In the genomic region with DNA sequence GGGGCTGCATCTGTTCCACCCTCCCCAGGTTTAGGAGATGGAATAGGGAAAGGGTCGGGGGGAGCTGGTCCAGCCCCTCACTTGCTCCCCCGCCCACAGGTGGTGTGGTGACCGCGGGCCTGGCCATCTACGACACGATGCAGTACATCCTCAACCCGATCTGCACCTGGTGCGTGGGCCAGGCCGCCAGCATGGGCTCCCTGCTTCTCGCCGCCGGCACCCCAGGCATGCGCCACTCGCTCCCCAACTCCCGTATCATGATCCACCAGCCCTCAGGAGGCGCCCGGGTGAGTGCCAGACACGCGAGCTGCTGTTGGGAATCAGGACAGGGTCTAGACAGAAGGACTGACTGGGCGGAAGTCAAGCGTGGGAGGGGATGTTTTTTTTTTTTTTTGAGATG, we compare ENCODE assay signal across 24 cellular contexts. TPM values are rescaled to one million over a fixed set of nuclear protein-coding genes. Genes with fewer than 3 reads are reported as not detected.
A peak's percentile ranks its signal among the peaks of the same experiment; 100 is the strongest.
DNase-seq lines count a peak whose midpoint lies in the region; ATAC-seq, FAIRE-seq and TF ChIP-seq lines count a peak whose summit lies in the region.
"Had no signal": no experiment of that assay in that cellular context is flagged by ENCODE, and none has a peak within 500 bp of the region (broad histone marks: within the 10 kb centered on the region; RNA-seq: fewer than 3 reads in every experiment).

No MANE protein-coding gene starts in this region.

- no peaks in the 10 kb centered on the region for H3K27me3 Mint-ChIP-seq in activated CD4-positive, alpha-beta T cell treated with anti-CD3 and anti-CD28 coated beads for 36 hours
- no peaks in the 10 kb centered on the region for H3K27me3 Mint-ChIP-seq in central memory CD8-positive, alpha-beta T cell
- no peaks in the 10 kb centered on the region for H3K27me3 Mint-ChIP-seq in stimulated activated naive B cell treated with anti-CD40 and anti-IgM and Interleukin-4, amounts not matched to agents 10 μg/mL and 1 μg/mL and 100 μg/mL, for 72 hours

- H3K4me1 ChIP-seq in HepG2 (ENCODE audit: insufficient read depth, low read length) (peaks cover 16% of the 10 kb centered on the region), right lobe of liver (peaks cover 0 to 8% (median 3%) of the 10 kb centered on the region in 4 donors)

- intact Hi-C loops in activated CD4-positive, alpha-beta T cell treated with anti-CD3 and anti-CD28 coated beads for 36 hours (cut with DNase I, micrococcal nuclease), result loop anchor here in 1 of 2 experiments (5.0 to 10.0 kb wide), 2 partner anchors 498 to 1170 kb away; a partner anchor contains a TSS
- intact Hi-C loops in HepG2 (cut with micrococcal nuclease; ENCODE audit: unreplicated experiment) (no loop called here), right lobe of liver (cut with DNase I) (no loop called here)

- BruUV-seq in HepG2 (replicated peaks; lab: Mats Ljungman, UMichigan), result no TSS peak

- H3K4me3 Mint-ChIP-seq in activated CD4-positive, alpha-beta T cell treated with anti-CD3 and anti-CD28 coated beads for 36 hours, result no peak overlapping the region
- H3K4me3 Mint-ChIP-seq in central memory CD8-positive, alpha-beta T cell, result peak overlapping the region; percentile 59
- no peak overlapping the region for H3K4me3 Mint-ChIP-seq in stimulated activated naive B cell treated with anti-CD40 and anti-IgM and Interleukin-4, amounts not matched to agents 10 μg/mL and 1 μg/mL and 100 μg/mL, for 72 hours

- in situ Hi-C loops in HepG2 (cut with HindIII; ENCODE audit: extremely low pct_ligation_motif_present, low pct_unique_long_range_greater_than_20kb), result no loop called here

- no peak overlapping the region for H3K9ac ChIP-seq in HepG2 (ENCODE audit: insufficient read depth, low read depth, low read length)
- H3K9ac ChIP-seq: BLaER1 had no signal

- no peaks in the 10 kb centered on the region for H3K9me3 ChIP-seq in HepG2 (ENCODE audit: low read length)
- no peaks in the 10 kb centered on the region for H3K9me3 ChIP-seq in right lobe of liver
- H3K9me3 ChIP-seq: BLaER1 had no signal

- H4K20me1 ChIP-seq in HepG2 (ENCODE audit: insufficient read depth, low read length), result no peaks in the 10 kb centered on the region

- no peak overlapping the region for H3K4me2 ChIP-seq in HepG2 (ENCODE audit: low read depth, low read length)
- H3K4me2 ChIP-seq: BLaER1 had no signal

- no peak for DNase-seq in activated CD4-positive, alpha-beta T cell treated with anti-CD3 and anti-CD28 coated beads for 36 hours
- DNase-seq in activated CD4-positive, alpha-beta T cell treated with anti-CD3 and anti-CD28 coated beads, Interleukin-2, amount 50 U/mL, for 48 hours, result no peak
- DNase-seq in HepG2 (ENCODE audit: low spot score) (no peak), right lobe of liver (no peak)
- no peak for DNase-seq in central memory CD8-positive, alpha-beta T cell (ENCODE audit: low spot score in 2 of 2)
- no peak for DNase-seq in stimulated activated naive B cell treated with anti-CD40 and anti-IgM and Interleukin-4, amounts not matched to agents 10 μg/mL and 1 μg/mL and 100 μg/mL, for 72 hours
- DNase-seq: DMS 273 treated with DMSO at 0.1 percent for 48 hours, GF-D8, GOT3, NCI-H1048, NCI-H146, NCI-H2081, NCI-H510A, NCI-H774, PC-3 had no signal

- TF ChIP-seq EP300 in HepG2 (IDR thresholded peaks at IDR 0.05; ENCODE audit: low read depth in 2 of 2, low read length in 2 of 2), result no peak
- TF ChIP-seq EP300 in HepG2 (CRISPR knock-in tag; IDR thresholded peaks at IDR 0.05; ENCODE audit: borderline replicate concordance), result no peak

- 99% methylated on average over 20 of the region's 21 CpGs for WGBS in HepG2 (ENCODE audit: low lambda C conversion rate)
- WGBS in right lobe of liver (ENCODE audit: insufficient coverage, low coverage, low lambda C conversion rate, missing lambda C conversion rate), result 94% methylated on average over 9 of the region's 21 CpGs

- peaks cover 50% of the 10 kb centered on the region for H3K36me3 Mint-ChIP-seq in activated CD4-positive, alpha-beta T cell treated with anti-CD3 and anti-CD28 coated beads for 36 hours (ENCODE audit: low read depth)
- H3K36me3 Mint-ChIP-seq in central memory CD8-positive, alpha-beta T cell (ENCODE audit: insufficient read depth), result peaks cover 59% of the 10 kb centered on the region
- H3K36me3 Mint-ChIP-seq in stimulated activated naive B cell treated with anti-CD40 and anti-IgM and Interleukin-4, amounts not matched to agents 10 μg/mL and 1 μg/mL and 100 μg/mL, for 72 hours, result peaks cover 31 to 42% of the 10 kb centered on the region in 2 donors

- H3K4me1 Mint-ChIP-seq in activated CD4-positive, alpha-beta T cell treated with anti-CD3 and anti-CD28 coated beads for 36 hours, result peaks cover 16% of the 10 kb centered on the region
- H3K4me1 Mint-ChIP-seq in central memory CD8-positive, alpha-beta T cell, result peaks cover 12% of the 10 kb centered on the region
- peaks cover 14 to 19% of the 10 kb centered on the region in 2 donors for H3K4me1 Mint-ChIP-seq in stimulated activated naive B cell treated with anti-CD40 and anti-IgM and Interleukin-4, amounts not matched to agents 10 μg/mL and 1 μg/mL and 100 μg/mL, for 72 hours

- TF ChIP-seq RAD21 in HepG2 (CRISPR knock-in tag; IDR thresholded peaks at IDR 0.05), result no peak

- H3K36me3 ChIP-seq in HepG2 (replicated peaks in 1 of 2; ENCODE audit: control insufficient read depth in 1 of 2, insufficient read depth in 2 of 2, low read length in 2 of 2) (peaks cover 10 to 30% of the 10 kb centered on the region in 2 experiments; a peak in 4 of 5 replicates), right lobe of liver (peaks cover 0 to 37% (median 11%) of the 10 kb centered on the region in 4 donors)

- peaks cover 5% of the 10 kb centered on the region for H3K79me2 ChIP-seq in HepG2 (ENCODE audit: insufficient read depth, low read length)

- ATAC-seq in activated CD4-positive, alpha-beta T cell treated with anti-CD3 and anti-CD28 coated beads for 36 hours, result no peak
- ATAC-seq in HepG2 (no peak), right lobe of liver (no peak), HG02678 (IDR thresholded peaks at IDR 0.05; ENCODE audit: unreplicated experiment) (no peak), HG03342 (IDR thresholded peaks at IDR 0.05; ENCODE audit: unreplicated experiment) (no peak)
- no peak for ATAC-seq in central memory CD8-positive, alpha-beta T cell (replicated peaks; ENCODE audit: extremely low read depth, poor library complexity, severe bottlenecking)
- ATAC-seq in stimulated activated naive B cell treated with anti-CD40 and anti-IgM and Interleukin-4, amounts not matched to agents 10 μg/mL and 1 μg/mL and 100 μg/mL, for 72 hours (replicated peaks), result no peak
- ATAC-seq: PC-3 had no signal

- H3K27me3 ChIP-seq in HepG2 (ENCODE audit: control insufficient read depth in 1 of 2, insufficient read depth in 2 of 2, low read length in 2 of 2) (no peaks in the 10 kb centered on the region; a peak in 1 of 5 replicates), right lobe of liver (no peaks in the 10 kb centered on the region)
- H3K27me3 ChIP-seq: BLaER1 had no signal

- H3K4me3 ChIP-seq in HepG2 (replicated peaks in 1 of 3; ENCODE audit: insufficient read depth in 1 of 3, low read depth in 2 of 3, low read length in 3 of 3) (no peak overlapping the region), right lobe of liver (no peak overlapping the region)
- H3K4me3 ChIP-seq: BLaER1 had no signal

- FAIRE-seq in HepG2 (lab: Jason Lieb, UNC), result no peak
- FAIRE-seq: GM12891, GM18507 had no signal

- H2AFZ ChIP-seq in HepG2 (ENCODE audit: low read length), result no peak overlapping the region

- H3K27ac Mint-ChIP-seq in activated CD4-positive, alpha-beta T cell treated with anti-CD3 and anti-CD28 coated beads for 36 hours, result peak overlapping the region; percentile 47
- no peak overlapping the region for H3K27ac Mint-ChIP-seq in central memory CD8-positive, alpha-beta T cell (ENCODE audit: low read depth)
- peak overlapping the region; percentile 37 for H3K27ac Mint-ChIP-seq in stimulated activated naive B cell treated with anti-CD40 and anti-IgM and Interleukin-4, amounts not matched to agents 10 μg/mL and 1 μg/mL and 100 μg/mL, for 72 hours

- H3K9me3 Mint-ChIP-seq in activated CD4-positive, alpha-beta T cell treated with anti-CD3 and anti-CD28 coated beads for 36 hours (ENCODE audit: low read depth), result no peaks in the 10 kb centered on the region
- H3K9me3 Mint-ChIP-seq in central memory CD8-positive, alpha-beta T cell, result no peaks in the 10 kb centered on the region
- H3K9me3 Mint-ChIP-seq in stimulated activated naive B cell treated with anti-CD40 and anti-IgM and Interleukin-4, amounts not matched to agents 10 μg/mL and 1 μg/mL and 100 μg/mL, for 72 hours, result no peaks in the 10 kb centered on the region

- TF ChIP-seq POLR2A in HepG2 (IDR thresholded peaks at IDR 0.05; ENCODE audit: insufficient read depth in 1 of 2, low read depth in 2 of 2, low read length in 2 of 2) (no peak), right lobe of liver (IDR thresholded peaks at IDR 0.05) (no peak)

- no peak overlapping the region for H3K27ac ChIP-seq in HepG2 (ENCODE audit: extremely low read length, insufficient read depth, low read length)
- H3K27ac ChIP-seq in right lobe of liver, result no peak overlapping the region
- H3K27ac ChIP-seq: BLaER1, RWPE1 had no signal

- no peak for TF ChIP-seq CTCF in HepG2 (CRISPR knock-in tag; IDR thresholded peaks at IDR 0.05)
- TF ChIP-seq CTCF in right lobe of liver (IDR thresholded peaks at IDR 0.05), result no peak

- POLR2A ChIA-PET in activated CD4-positive, alpha-beta T cell treated with anti-CD3 and anti-CD28 coated beads for 36 hours (lab: Charles Lee), result interaction anchor here (0.7 kb wide), 2 partner anchors 14 to 107 kb away, joined by 3 to 5 read pairs; no protein-coding TSS in a partner anchor
- POLR2A ChIA-PET in HepG2 (lab: Yijun Ruan, JAX), result interaction anchor here (5.0 kb wide), 1 partner anchor 8 kb away, joined by 80 read pairs; a partner anchor contains a TSS

- CTCF ChIA-PET in activated CD4-positive, alpha-beta T cell treated with anti-CD3 and anti-CD28 coated beads for 36 hours (lab: Charles Lee), result interaction anchor here (0.5 kb wide), 1 partner anchor 24 kb away, joined by 3 read pairs; no protein-coding TSS in a partner anchor
- CTCF ChIA-PET in HepG2 (lab: Yijun Ruan, JAX; ENCODE audit: low intra/inter-chr PET ratio, low total read pairs), result no interaction called here

RNA-seq across cellular contexts. Expression of a gene that starts 3.0 kb away (rescaled TPM):
- total RNA-seq in activated CD4-positive, alpha-beta T cell treated with anti-CD3 and anti-CD28 coated beads for 36 hours, result 100 to 1,000 TPM; 197 to 245 TPM
- total RNA-seq in HepG2 (2016; rRNA removed; fragmentation: Illumina TruSeq; extraction: Trizol), result 45.3 and 46.6 TPM in 2 replicates
- 152 and 166 TPM in 2 replicates for total RNA-seq in HepG2 (2016; cell fraction: cytosol; rRNA removed; fragmentation: Illumina TruSeq; extraction: Trizol; ENCODE audit: low read depth)
- 32.9 and 56.9 TPM in 2 replicates for total RNA-seq in HepG2 (2016; cell fraction: insoluble cytoplasmic fraction; rRNA removed; fragmentation: Illumina TruSeq; extraction: Trizol)
- total RNA-seq in HepG2 (2016; cell fraction: membrane; rRNA removed; fragmentation: Illumina TruSeq; extraction: Trizol), result 107 and 109 TPM in 2 replicates
- total RNA-seq in HepG2 (2016; cell fraction: nucleus; rRNA removed; fragmentation: Illumina TruSeq; extraction: Trizol), result 20.2 and 28.2 TPM in 2 replicates
- 68.4 and 72.3 TPM in 2 replicates for polyA plus RNA-seq in HepG2 (2011; rRNA removed)
- 91.9 and 175 TPM in 2 replicates for polyA plus RNA-seq in HepG2 (2011; cell fraction: cytosol; rRNA removed)
- polyA plus RNA-seq in HepG2 (2011; cell fraction: nucleus; rRNA removed), result 80.6 and 81.0 TPM in 2 replicates
- 42.1 and 53.9 TPM in 2 replicates for polyA plus RNA-seq in HepG2 (2012)
- 192 and 215 TPM in 2 replicates for polyA plus RNA-seq in HepG2 (2016; cell fraction: cytosol; fragmentation: Illumina TruSeq; extraction: Trizol; ENCODE audit: low read depth)
- 50.0 and 71.7 TPM in 2 replicates for polyA plus RNA-seq in HepG2 (2016; cell fraction: insoluble cytoplasmic fraction; fragmentation: Illumina TruSeq; extraction: Trizol; ENCODE audit: low read depth)
- polyA plus RNA-seq in HepG2 (2016; cell fraction: membrane; fragmentation: Illumina TruSeq; extraction: Trizol; ENCODE audit: low read depth), result 128 TPM in 2 replicates
- 47.5 and 49.3 TPM in 2 replicates for polyA plus RNA-seq in HepG2 (2016; cell fraction: nucleus; fragmentation: Illumina TruSeq; extraction: Trizol; ENCODE audit: insufficient read depth, low read depth)
- polyA minus RNA-seq in HepG2 (2011; rRNA and poly(A)+ RNA removed; ENCODE audit: low replicate concordance), result 74.2 and 90.7 TPM in 2 replicates
- 19.5 and 26.8 TPM in 2 replicates for polyA minus RNA-seq in HepG2 (2011; cell fraction: cytosol; rRNA and poly(A)+ RNA removed)
- polyA minus RNA-seq in HepG2 (2011; cell fraction: nucleus; rRNA and poly(A)+ RNA removed), result 6.1 and 7.1 TPM in 2 replicates
- 100 to 1,000 TPM in 2 of 6 experiments, 10 to 100 TPM in 4; 38.0 to 112 (median 53.8) TPM for total RNA-seq in right lobe of liver

RNA-seq across cellular contexts. Expression of a gene that starts 8.2 kb away (rescaled TPM):
- 10 to 100 TPM; 22.8 to 44.7 TPM for total RNA-seq in activated CD4-positive, alpha-beta T cell treated with anti-CD3 and anti-CD28 coated beads for 36 hours
- total RNA-seq in HepG2 (2016; rRNA removed; fragmentation: Illumina TruSeq; extraction: Trizol), result 45.9 and 48.3 TPM in 2 replicates
- total RNA-seq in HepG2 (2016; cell fraction: cytosol; rRNA removed; fragmentation: Illumina TruSeq; extraction: Trizol; ENCODE audit: low read depth), result 30.9 and 31.3 TPM in 2 replicates
- total RNA-seq in HepG2 (2016; cell fraction: insoluble cytoplasmic fraction; rRNA removed; fragmentation: Illumina TruSeq; extraction: Trizol), result 51.6 and 55.7 TPM in 2 replicates
- 41.9 and 45.4 TPM in 2 replicates for total RNA-seq in HepG2 (2016; cell fraction: membrane; rRNA removed; fragmentation: Illumina TruSeq; extraction: Trizol)
- 18.3 and 18.4 TPM in 2 replicates for total RNA-seq in HepG2 (2016; cell fraction: nucleus; rRNA removed; fragmentation: Illumina TruSeq; extraction: Trizol)
- 29.6 and 36.8 TPM in 2 replicates for polyA plus RNA-seq in HepG2 (2011; rRNA removed)
- 29.3 and 56.9 TPM in 2 replicates for polyA plus RNA-seq in HepG2 (2011; cell fraction: cytosol; rRNA removed)
- 20.4 and 21.6 TPM in 2 replicates for polyA plus RNA-seq in HepG2 (2011; cell fraction: nucleus; rRNA removed)
- 21.7 and 27.2 TPM in 2 replicates for polyA plus RNA-seq in HepG2 (2012)
- polyA plus RNA-seq in HepG2 (2016; cell fraction: cytosol; fragmentation: Illumina TruSeq; extraction: Trizol; ENCODE audit: low read depth), result 24.1 and 27.0 TPM in 2 replicates
- 36.2 and 37.8 TPM in 2 replicates for polyA plus RNA-seq in HepG2 (2016; cell fraction: insoluble cytoplasmic fraction; fragmentation: Illumina TruSeq; extraction: Trizol; ENCODE audit: low read depth)
- 30.0 and 31.3 TPM in 2 replicates for polyA plus RNA-seq in HepG2 (2016; cell fraction: membrane; fragmentation: Illumina TruSeq; extraction: Trizol; ENCODE audit: low read depth)
- polyA plus RNA-seq in HepG2 (2016; cell fraction: nucleus; fragmentation: Illumina TruSeq; extraction: Trizol; ENCODE audit: insufficient read depth, low read depth), result 23.5 and 29.2 TPM in 2 replicates
- polyA minus RNA-seq in HepG2 (2011; rRNA and poly(A)+ RNA removed; ENCODE audit: low replicate concordance), result 6.0 and 18.9 TPM in 2 replicates
- 11.2 and 13.7 TPM in 2 replicates for polyA minus RNA-seq in HepG2 (2011; cell fraction: cytosol; rRNA and poly(A)+ RNA removed)
- 3.2 and 4.4 TPM in 2 replicates for polyA minus RNA-seq in HepG2 (2011; cell fraction: nucleus; rRNA and poly(A)+ RNA removed)
- 10 to 100 TPM; 60.7 to 78.4 (median 72.2) TPM for total RNA-seq in right lobe of liver

RNA-seq across cellular contexts. Expression of a gene that starts 11.4 kb away (rescaled TPM):
- 1 to 10 TPM; 1.4 to 1.8 TPM for total RNA-seq in activated CD4-positive, alpha-beta T cell treated with anti-CD3 and anti-CD28 coated beads for 36 hours
- 0.95 and 1.1 TPM in 2 replicates for total RNA-seq in HepG2 (2016; rRNA removed; fragmentation: Illumina TruSeq; extraction: Trizol)
- 0.18 and 0.20 TPM in 2 replicates for total RNA-seq in HepG2 (2016; cell fraction: cytosol; rRNA removed; fragmentation: Illumina TruSeq; extraction: Trizol; ENCODE audit: low read depth)
- total RNA-seq in HepG2 (2016; cell fraction: insoluble cytoplasmic fraction; rRNA removed; fragmentation: Illumina TruSeq; extraction: Trizol), result 1.1 TPM in 2 replicates
- 0.48 and 0.65 TPM in 2 replicates for total RNA-seq in HepG2 (2016; cell fraction: membrane; rRNA removed; fragmentation: Illumina TruSeq; extraction: Trizol)
- 0.72 and 0.84 TPM in 2 replicates for total RNA-seq in HepG2 (2016; cell fraction: nucleus; rRNA removed; fragmentation: Illumina TruSeq; extraction: Trizol)
- polyA plus RNA-seq in HepG2 (2011; rRNA removed), result 0.69 and 0.98 TPM in 2 replicates
- 0.68 and 0.69 TPM in 2 replicates for polyA plus RNA-seq in HepG2 (2011; cell fraction: cytosol; rRNA removed)
- 2.0 and 2.1 TPM in 2 replicates for polyA plus RNA-seq in HepG2 (2011; cell fraction: nucleus; rRNA removed)
- polyA plus RNA-seq in HepG2 (2012), result 0.44 and 0.88 TPM in 2 replicates
- polyA plus RNA-seq in HepG2 (2016; cell fraction: cytosol; fragmentation: Illumina TruSeq; extraction: Trizol; ENCODE audit: low read depth), result 0.12 TPM in 2 replicates
- 1.1 and 1.8 TPM in 2 replicates for polyA plus RNA-seq in HepG2 (2016; cell fraction: insoluble cytoplasmic fraction; fragmentation: Illumina TruSeq; extraction: Trizol; ENCODE audit: low read depth)
- 0.45 TPM in 2 replicates for polyA plus RNA-seq in HepG2 (2016; cell fraction: membrane; fragmentation: Illumina TruSeq; extraction: Trizol; ENCODE audit: low read depth)
- 2.0 TPM in 2 replicates for polyA plus RNA-seq in HepG2 (2016; cell fraction: nucleus; fragmentation: Illumina TruSeq; extraction: Trizol; ENCODE audit: insufficient read depth, low read depth)
- polyA minus RNA-seq in HepG2 (2011; rRNA and poly(A)+ RNA removed; ENCODE audit: low replicate concordance), result 2.0 and 2.9 TPM in 2 replicates
- polyA minus RNA-seq in HepG2 (2011; cell fraction: cytosol; rRNA and poly(A)+ RNA removed), result 1.3 and 1.8 TPM in 2 replicates
- 1.2 and 1.3 TPM in 2 replicates for polyA minus RNA-seq in HepG2 (2011; cell fraction: nucleus; rRNA and poly(A)+ RNA removed)
- 1 to 10 TPM in 3 of 6 experiments, under 1 TPM in 3; 0.55 to 1.9 (median 1.0) TPM for total RNA-seq in right lobe of liver

RNA-seq across cellular contexts. Expression of a gene that starts 28.6 kb away (rescaled TPM):
- 10 to 100 TPM; 60.9 to 78.5 TPM for total RNA-seq in activated CD4-positive, alpha-beta T cell treated with anti-CD3 and anti-CD28 coated beads for 36 hours
- total RNA-seq in HepG2 (2016; rRNA removed; fragmentation: Illumina TruSeq; extraction: Trizol), result 30.7 and 34.1 TPM in 2 replicates
- total RNA-seq in HepG2 (2016; cell fraction: cytosol; rRNA removed; fragmentation: Illumina TruSeq; extraction: Trizol; ENCODE audit: low read depth), result 6.6 and 7.5 TPM in 2 replicates
- 29.0 and 34.4 TPM in 2 replicates for total RNA-seq in HepG2 (2016; cell fraction: insoluble cytoplasmic fraction; rRNA removed; fragmentation: Illumina TruSeq; extraction: Trizol)
- 16.5 and 20.0 TPM in 2 replicates for total RNA-seq in HepG2 (2016; cell fraction: membrane; rRNA removed; fragmentation: Illumina TruSeq; extraction: Trizol)
- total RNA-seq in HepG2 (2016; cell fraction: nucleus; rRNA removed; fragmentation: Illumina TruSeq; extraction: Trizol), result 14.6 and 16.4 TPM in 2 replicates
- polyA plus RNA-seq in HepG2 (2011; rRNA removed), result 26.0 and 27.8 TPM in 2 replicates
- 32.7 and 42.5 TPM in 2 replicates for polyA plus RNA-seq in HepG2 (2011; cell fraction: cytosol; rRNA removed)
- polyA plus RNA-seq in HepG2 (2011; cell fraction: nucleus; rRNA removed), result 26.0 and 28.8 TPM in 2 replicates
- polyA plus RNA-seq in HepG2 (2012), result 27.7 and 33.9 TPM in 2 replicates
- polyA plus RNA-seq in HepG2 (2016; cell fraction: cytosol; fragmentation: Illumina TruSeq; extraction: Trizol; ENCODE audit: low read depth), result 10.1 and 10.5 TPM in 2 replicates
- 48.2 and 57.9 TPM in 2 replicates for polyA plus RNA-seq in HepG2 (2016; cell fraction: insoluble cytoplasmic fraction; fragmentation: Illumina TruSeq; extraction: Trizol; ENCODE audit: low read depth)
- 16.8 and 18.4 TPM in 2 replicates for polyA plus RNA-seq in HepG2 (2016; cell fraction: membrane; fragmentation: Illumina TruSeq; extraction: Trizol; ENCODE audit: low read depth)
- polyA plus RNA-seq in HepG2 (2016; cell fraction: nucleus; fragmentation: Illumina TruSeq; extraction: Trizol; ENCODE audit: insufficient read depth, low read depth), result 54.2 and 60.4 TPM in 2 replicates
- polyA minus RNA-seq in HepG2 (2011; rRNA and poly(A)+ RNA removed; ENCODE audit: low replicate concordance), result 28.2 and 31.6 TPM in 2 replicates
- polyA minus RNA-seq in HepG2 (2011; cell fraction: cytosol; rRNA and poly(A)+ RNA removed), result 20.6 and 23.2 TPM in 2 replicates
- polyA minus RNA-seq in HepG2 (2011; cell fraction: nucleus; rRNA and poly(A)+ RNA removed), result 11.4 and 11.5 TPM in 2 replicates
- 10 to 100 TPM; 12.8 to 22.7 (median 19.8) TPM for total RNA-seq in right lobe of liver

RNA-seq across cellular contexts. Expression of a gene that starts 30.9 kb away (rescaled TPM):
- total RNA-seq in activated CD4-positive, alpha-beta T cell treated with anti-CD3 and anti-CD28 coated beads for 36 hours, result not detected
- not detected in 2 replicates for total RNA-seq in HepG2 (2016; rRNA removed; fragmentation: Illumina TruSeq; extraction: Trizol)
- total RNA-seq in HepG2 (2016; cell fraction: cytosol; rRNA removed; fragmentation: Illumina TruSeq; extraction: Trizol; ENCODE audit: low read depth), result not detected in 2 replicates
- not detected in 2 replicates for total RNA-seq in HepG2 (2016; cell fraction: insoluble cytoplasmic fraction; rRNA removed; fragmentation: Illumina TruSeq; extraction: Trizol)
- total RNA-seq in HepG2 (2016; cell fraction: membrane; rRNA removed; fragmentation: Illumina TruSeq; extraction: Trizol), result not detected in 2 replicates
- total RNA-seq in HepG2 (2016; cell fraction: nucleus; rRNA removed; fragmentation: Illumina TruSeq; extraction: Trizol), result not detected in 2 replicates
- polyA plus RNA-seq in HepG2 (2011; rRNA removed), result not detected in 2 replicates
- polyA plus RNA-seq in HepG2 (2011; cell fraction: cytosol; rRNA removed), result not detected in 2 replicates
- not detected in 2 replicates for polyA plus RNA-seq in HepG2 (2011; cell fraction: nucleus; rRNA removed)
- polyA plus RNA-seq in HepG2 (2012), result not detected in 2 replicates
- polyA plus RNA-seq in HepG2 (2016; cell fraction: cytosol; fragmentation: Illumina TruSeq; extraction: Trizol; ENCODE audit: low read depth), result not detected in 2 replicates
- polyA plus RNA-seq in HepG2 (2016; cell fraction: insoluble cytoplasmic fraction; fragmentation: Illumina TruSeq; extraction: Trizol; ENCODE audit: low read depth), result not detected in 2 replicates
- polyA plus RNA-seq in HepG2 (2016; cell fraction: membrane; fragmentation: Illumina TruSeq; extraction: Trizol; ENCODE audit: low read depth), result not detected in 2 replicates
- not detected in 2 replicates for polyA plus RNA-seq in HepG2 (2016; cell fraction: nucleus; fragmentation: Illumina TruSeq; extraction: Trizol; ENCODE audit: insufficient read depth, low read depth)
- not detected in 2 replicates for polyA minus RNA-seq in HepG2 (2011; rRNA and poly(A)+ RNA removed; ENCODE audit: low replicate concordance)
- not detected in 2 replicates for polyA minus RNA-seq in HepG2 (2011; cell fraction: cytosol; rRNA and poly(A)+ RNA removed)
- polyA minus RNA-seq in HepG2 (2011; cell fraction: nucleus; rRNA and poly(A)+ RNA removed), result not detected in 2 replicates
- under 1 TPM in 1 of 6 experiments, not detected in 5; 0.48 TPM for total RNA-seq in right lobe of liver
- total RNA-seq: A172, Daoy, MCF 10A, PC-3 had no signal
